ENCODE assay signal across 9 cellular contexts in genomic region chr12:127280393-127281275, GRCh38.
DNase-seq lines count a peak whose midpoint lies in the region; ATAC-seq lines count a peak whose summit lies in the region.
"Had no signal": no experiment of that assay in that cellular context is flagged by ENCODE, and none has a peak within 500 bp of the region (broad histone marks: within the 10 kb centered on the region; RNA-seq: fewer than 3 reads in every experiment).

No MANE protein-coding gene starts in this region.

- H3K36me3 Mint-ChIP-seq in activated naive CD8-positive, alpha-beta T cell treated with anti-CD3 and anti-CD28 coated beads, Interleukin-2, amount 10 ng/mL, durations not matched to agents 7 days and 5 days, result no peaks in the 10 kb centered on the region
- H3K36me3 Mint-ChIP-seq: memory B cell had no signal

- H3K36me3 ChIP-seq in H7 (replicated peaks; ENCODE audit: control insufficient read depth, insufficient read depth, low read length), result no peaks in the 10 kb centered on the region

- no peak overlapping the region for H3K4me3 ChIP-seq in H7 (ENCODE audit: insufficient read depth, low read depth, low read length)

- peaks cover 6% of the 10 kb centered on the region for H3K27me3 Mint-ChIP-seq in activated naive CD8-positive, alpha-beta T cell treated with anti-CD3 and anti-CD28 coated beads, Interleukin-2, amount 10 ng/mL, durations not matched to agents 7 days and 5 days
- H3K27me3 Mint-ChIP-seq: memory B cell had no signal

- H3K4me3 Mint-ChIP-seq in activated naive CD8-positive, alpha-beta T cell treated with anti-CD3 and anti-CD28 coated beads, Interleukin-2, amount 10 ng/mL, durations not matched to agents 7 days and 5 days, result no peak overlapping the region
- H3K4me3 Mint-ChIP-seq: memory B cell had no signal

- POLR2A ChIA-PET in activated naive CD8-positive, alpha-beta T cell treated with anti-CD3 and anti-CD28 coated beads, Interleukin-2, amount 10 ng/mL, durations not matched to agents 7 days and 5 days (lab: Charles Lee), result no interaction called here

- peaks cover 15% of the 10 kb centered on the region for H3K4me1 Mint-ChIP-seq in activated naive CD8-positive, alpha-beta T cell treated with anti-CD3 and anti-CD28 coated beads, Interleukin-2, amount 10 ng/mL, durations not matched to agents 7 days and 5 days
- H3K4me1 Mint-ChIP-seq: memory B cell had no signal

- DNase-seq in COLO668 (lab: John Stamatoyannopoulos, UW; ENCODE audit: unreplicated experiment) (peak; percentile 73), H7 (peak; percentile 91), RPMI8226 (peak; percentile 83), inferior parietal cortex (ENCODE audit: extremely low spot score) (peak; percentile 33)
- DNase-seq in activated naive CD8-positive, alpha-beta T cell treated with anti-CD3 and anti-CD28 coated beads, Interleukin-2, amount 10 ng/mL, durations not matched to agents 7 days and 5 days, result peak; percentile 89
- DNase-seq in stimulated activated CD4-positive, alpha-beta T cell treated with anti-CD3 and anti-CD28 coated beads, TNF-alpha, amount 100 ng/mL, for 1 hour (ENCODE audit: low read depth in 3 of 3, low spot score in 1 of 3), result peak in 2 of 3 donors; percentile 10 to 59

- H3K27ac Mint-ChIP-seq in activated naive CD8-positive, alpha-beta T cell treated with anti-CD3 and anti-CD28 coated beads, Interleukin-2, amount 10 ng/mL, durations not matched to agents 7 days and 5 days, result no peak overlapping the region
- H3K27ac Mint-ChIP-seq: memory B cell had no signal

- peaks cover 7% of the 10 kb centered on the region; the same call in 1 of the 2 replicates for H3K27me3 ChIP-seq in H7 (ENCODE audit: control insufficient read depth, insufficient read depth, low read length)

- H3K9me3 Mint-ChIP-seq in activated naive CD8-positive, alpha-beta T cell treated with anti-CD3 and anti-CD28 coated beads, Interleukin-2, amount 10 ng/mL, durations not matched to agents 7 days and 5 days, result no peaks in the 10 kb centered on the region

- peak; percentile 88 for ATAC-seq in activated naive CD8-positive, alpha-beta T cell treated with anti-CD3 and anti-CD28 coated beads, Interleukin-2, amount 10 ng/mL, durations not matched to agents 7 days and 5 days (ENCODE audit: low read depth)
- ATAC-seq in HG03045 (IDR thresholded peaks at IDR 0.05; ENCODE audit: unreplicated experiment) (no peak), GM18517 (IDR thresholded peaks at IDR 0.05; ENCODE audit: unreplicated experiment) (no peak)

Comparison
In these comparisons a context has a peak if more than half of its experiments do, and no peak if none do; other contexts are left out.
1. DNase-seq: peak in every context shown above with its lines; median percentile 91 in H7; 89 in activated naive CD8-positive, alpha-beta T cell treated with anti-CD3 and anti-CD28 coated beads, Interleukin-2, amount 10 ng/mL, durations not matched to agents 7 days and 5 days; 83 in RPMI8226; 73 in COLO668; 34 in stimulated activated CD4-positive, alpha-beta T cell treated with anti-CD3 and anti-CD28 coated beads, TNF-alpha, amount 100 ng/mL, for 1 hour; 33 in inferior parietal cortex.